Comparison of ENCODE assay signal across 8 cellular contexts in genomic region chr9:133356391-133357091, GRCh38. TPM values are rescaled to one million over a fixed set of nuclear protein-coding genes. Genes with fewer than 3 reads are reported as not detected.
DNase-seq lines count a peak whose midpoint lies in the region; ATAC-seq, FAIRE-seq and TF ChIP-seq lines count a peak whose summit lies in the region.

A gene with protein sequence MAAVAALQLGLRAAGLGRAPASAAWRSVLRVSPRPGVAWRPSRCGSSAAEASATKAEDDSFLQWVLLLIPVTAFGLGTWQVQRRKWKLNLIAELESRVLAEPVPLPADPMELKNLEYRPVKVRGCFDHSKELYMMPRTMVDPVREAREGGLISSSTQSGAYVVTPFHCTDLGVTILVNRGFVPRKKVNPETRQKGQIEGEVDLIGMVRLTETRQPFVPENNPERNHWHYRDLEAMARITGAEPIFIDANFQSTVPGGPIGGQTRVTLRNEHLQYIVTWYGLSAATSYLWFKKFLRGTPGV (minus strand): TSS chr9:133356487. CDS start chr9:133356453, 34 bp downstream.
Gene SURF2 (plus strand): TSS chr9:133356550. CDS start chr9:133356593, 43 bp downstream.

- in situ Hi-C loops in Panc1 (cut with HindIII; ENCODE audit: low pct_unique_long_range_greater_than_20kb, low sequenced_read_pairs) = no loop called here

- peak in 2 of 4 donors; percentile 56 to 70 for TF ChIP-seq POLR2A in esophagus squamous epithelium (IDR thresholded peaks at IDR 0.05)

- H3K9me3 ChIP-seq in BE2C (no peaks in the 10 kb centered on the region), Panc1 (ENCODE audit: control insufficient read depth, insufficient read depth, low read depth, low read length) (no peaks in the 10 kb centered on the region), esophagus squamous epithelium (no peaks in the 10 kb centered on the region)

- peak; percentile 88 for ATAC-seq in Panc1
- peak; percentile 93 to 95 for ATAC-seq in naive B cell (ENCODE audit: low read depth in 2 of 2)

- peaks cover 12% of the 10 kb centered on the region for H3K4me1 ChIP-seq in BE2C
- H3K4me1 ChIP-seq in Panc1 (ENCODE audit: control insufficient read depth, insufficient read depth, low read length) = peaks cover 8% of the 10 kb centered on the region; the same call in 1 of the 2 replicates
- peaks cover 17 to 63% (median 20%) of the 10 kb centered on the region in 3 donors for H3K4me1 ChIP-seq in esophagus squamous epithelium

- peak within 1 kb of the TSS in 5 of 6 donors; percentile 87 to 95 (median 88) for H3K27ac Mint-ChIP-seq in naive B cell

- no TSS peak for BruUV-seq in Panc1 (replicated peaks; lab: Mats Ljungman, UMichigan)

- no peaks in the 10 kb centered on the region for H3K27me3 Mint-ChIP-seq in naive B cell

- POLR2A ChIA-PET in Panc1 (lab: Charles Lee) = interaction anchor here (0.6 kb wide), 2 partner anchors 163 to 190 kb away, joined by 3 to 5 read pairs; no protein-coding TSS in a partner anchor

- TF ChIP-seq CTCF in BE2C (IDR thresholded peaks at IDR 0.05; ENCODE audit: low read depth, low read length) (no peak), Panc1 (IDR thresholded peaks at IDR 0.05) (no peak), esophagus squamous epithelium (IDR thresholded peaks at IDR 0.05) (peak in 2 of 6 experiments; percentile 11 to 16)

- H3K27me3 ChIP-seq in BE2C (no peaks in the 10 kb centered on the region), Panc1 (ENCODE audit: control insufficient read depth, insufficient read depth, low read length) (no peaks in the 10 kb centered on the region), esophagus squamous epithelium (no peaks in the 10 kb centered on the region)

- peak within 1 kb of the TSS; percentile 92 for H3K4me3 ChIP-seq in BE2C (ENCODE audit: low read depth, low read length)
- H3K4me3 ChIP-seq in Panc1 (ENCODE audit: low read depth in 2 of 2, low read length in 2 of 2) = peak within 1 kb of the TSS; percentile 59 to 78
- H3K4me3 ChIP-seq in esophagus squamous epithelium = peak within 1 kb of the TSS; percentile 73 to 93 (median 82)

- peak within 1 kb of the TSS; percentile 82 to 95 (median 88) for H3K4me3 Mint-ChIP-seq in naive B cell

- intact Hi-C loops in Panc1 (cut with micrococcal nuclease; ENCODE audit: unreplicated experiment) (loop anchor here (10.0 kb wide), 1 partner anchor 128 kb away; no protein-coding TSS in a partner anchor), esophagus squamous epithelium (cut with DNase I) (no loop called here)

- peaks cover 23 to 48% (median 30%) of the 10 kb centered on the region in 3 donors for H3K4me1 Mint-ChIP-seq in naive B cell

- DNase-seq in BE2C = peak; percentile 96
- peak; percentile 88 for DNase-seq in GM19239 (ENCODE audit: insufficient read length, low spot score)
- peak; percentile 81 for DNase-seq in HT-29 (ENCODE audit: low spot score)
- no peak for DNase-seq in Panc1 (ENCODE audit: low read depth, low spot score)
- DNase-seq in activated T-cell treated with anti-CD3 and anti-CD28 coated beads, Interleukin-2, amount 50 U/mL, for 48 hours = peak; percentile 91 to 94
- no peak for DNase-seq in esophagus squamous epithelium (lab: John Stamatoyannopoulos, UW)
- DNase-seq in naive B cell = peak; percentile 86
- DNase-seq in stimulated activated CD8-positive, alpha-beta memory T cell treated with anti-CD3 and anti-CD28 coated beads, Interleukin-7, amount 100 ng/mL, for 48 hours (ENCODE audit: extremely low read depth in 1 of 2, low read depth in 1 of 2) = peak; percentile 83 to 84

- H3K36me3 ChIP-seq in BE2C (peaks cover 48% of the 10 kb centered on the region), Panc1 (ENCODE audit: control insufficient read depth, insufficient read depth, low read length) (peaks cover 7% of the 10 kb centered on the region), esophagus squamous epithelium (peaks cover 9 to 64% (median 26%) of the 10 kb centered on the region in 3 donors)

- H3K27ac ChIP-seq in Panc1 (ENCODE audit: low read length) (peak within 1 kb of the TSS; percentile 90), esophagus squamous epithelium (peak within 1 kb of the TSS; percentile 76 to 91 (median 88))

- H3K36me3 Mint-ChIP-seq in naive B cell = peaks cover 3 to 12% of the 10 kb centered on the region in 2 donors

- no peaks in the 10 kb centered on the region for H3K9me3 Mint-ChIP-seq in naive B cell

- peak; percentile 28 for FAIRE-seq in GM19239 (lab: Jason Lieb, UNC)

- 0% methylated on average over 1 of the region's 78 CpGs; no CpG with 5 or more reads in 1 of the 2 donors for WGBS in esophagus squamous epithelium, 2 donors

- CTCF ChIA-PET in Panc1 (lab: Charles Lee) = interaction anchor here (0.6 kb wide), 1 partner anchor 79 kb away, joined by 4 read pairs; no protein-coding TSS in a partner anchor

RNA-seq across cellular contexts. Expression of the first gene that starts in this region (rescaled TPM):
- 109 TPM for polyA plus RNA-seq in BE2C (2012; ENCODE audit: insufficient read depth, insufficient read length, low read depth)
- total RNA-seq in HT-29 (2014; rRNA removed; shearing (Covaris generic)) = 27.7 and 32.7 TPM in 2 replicates
- total RNA-seq in Panc1 (2021; ENCODE audit: unreplicated experiment) (45.6 TPM), esophagus squamous epithelium (10 to 100 TPM; 18.2 to 44.7 (median 32.0) TPM)
- 43.0 TPM for polyA plus RNA-seq in Panc1 (2012; ENCODE audit: insufficient read length)
- polyA plus RNA-seq in naive B cell (ENCODE audit: low read depth in 6 of 6) = 100 to 1,000 TPM in 1 of 6 donors, 10 to 100 TPM in 5; 77.6 to 142 (median 94.1) TPM

RNA-seq across cellular contexts. Expression of gene SURF2, which starts in this region (rescaled TPM):
- polyA plus RNA-seq in BE2C (2012; ENCODE audit: insufficient read depth, insufficient read length, low read depth) = 240 TPM
- 94.2 and 135 TPM in 2 replicates for total RNA-seq in HT-29 (2014; rRNA removed; shearing (Covaris generic))
- total RNA-seq in Panc1 (2021; ENCODE audit: unreplicated experiment) = 19.2 TPM
- polyA plus RNA-seq in Panc1 (2012; ENCODE audit: insufficient read length) = 24.7 TPM
- 10 to 100 TPM; 30.1 to 36.8 (median 33.6) TPM for total RNA-seq in esophagus squamous epithelium
- 10 to 100 TPM; 21.6 to 40.5 (median 28.1) TPM for polyA plus RNA-seq in naive B cell (ENCODE audit: low read depth in 6 of 6)

Comparison
In these comparisons a context has a peak if more than half of its experiments do, and no peak if none do; other contexts are left out.
1. DNase-seq: peak in BE2C (single experiment), GM19239 (single experiment), HT-29 (single experiment), activated T-cell treated with anti-CD3 and anti-CD28 coated beads, Interleukin-2, amount 50 U/mL, for 48 hours (2 of 2), naive B cell (single experiment) and stimulated activated CD8-positive, alpha-beta memory T cell treated with anti-CD3 and anti-CD28 coated beads, Interleukin-7, amount 100 ng/mL, for 48 hours (2 of 2); none in Panc1 (single experiment) and esophagus squamous epithelium (single experiment).
2. Peak in every context shown above with its lines, with median percentiles within 50 percentile points of each other: H3K4me3 ChIP-seq.